1 cellular context compared by ENCODE assay signal in genomic region chr20:63264519-63264918, GRCh38.
TF ChIP-seq lines count a peak whose summit lies in the region.

No MANE protein-coding gene starts in this region.

TF ChIP-seq in K562, 482 proteins besides CTCF, POLR2A, EP300 and RAD21:
- TF ChIP-seq TCF3 (CRISPR knock-in tag; IDR thresholded peaks at IDR 0.05) = no peak
- TF ChIP-seq ZC3H8 (IDR thresholded peaks at IDR 0.05) = no peak
- peak; percentile 64 for TF ChIP-seq MAFG (tag; conservative IDR thresholded peaks at IDR 0.05)
- TF ChIP-seq ZNF707 (CRISPR knock-in tag; conservative IDR thresholded peaks at IDR 0.05) = no peak
- no peak for TF ChIP-seq HDAC1 (IDR thresholded peaks at IDR 0.05)
- TF ChIP-seq PKNOX1 (IDR thresholded peaks at IDR 0.05) = no peak
- TF ChIP-seq, protein P1, sequence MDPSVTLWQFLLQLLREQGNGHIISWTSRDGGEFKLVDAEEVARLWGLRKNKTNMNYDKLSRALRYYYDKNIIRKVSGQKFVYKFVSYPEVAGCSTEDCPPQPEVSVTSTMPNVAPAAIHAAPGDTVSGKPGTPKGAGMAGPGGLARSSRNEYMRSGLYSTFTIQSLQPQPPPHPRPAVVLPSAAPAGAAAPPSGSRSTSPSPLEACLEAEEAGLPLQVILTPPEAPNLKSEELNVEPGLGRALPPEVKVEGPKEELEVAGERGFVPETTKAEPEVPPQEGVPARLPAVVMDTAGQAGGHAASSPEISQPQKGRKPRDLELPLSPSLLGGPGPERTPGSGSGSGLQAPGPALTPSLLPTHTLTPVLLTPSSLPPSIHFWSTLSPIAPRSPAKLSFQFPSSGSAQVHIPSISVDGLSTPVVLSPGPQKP (CRISPR knock-in tag; IDR thresholded peaks at IDR 0.05) = no peak
- TF ChIP-seq SMAD3 (CRISPR knock-in tag; conservative IDR thresholded peaks at IDR 0.05) = no peak
- TF ChIP-seq ZNF184 (CRISPR knock-in tag; IDR thresholded peaks at IDR 0.05) = no peak
- no peak for TF ChIP-seq GABPA (tag; conservative IDR thresholded peaks at IDR 0.05; ENCODE audit: low read depth)
- no peak for TF ChIP-seq PRPF4 (IDR thresholded peaks at IDR 0.05; ENCODE audit: insufficient read depth, low read depth, low read length, poor library complexity, severe bottlenecking)
- TF ChIP-seq C11orf30 (IDR thresholded peaks at IDR 0.05; ENCODE audit: low read depth) = 0 out of 2 replicates have a peak, but pooled peaks have one; percentile 34
- no peak for TF ChIP-seq ZNF785 (CRISPR knock-in tag; IDR thresholded peaks at IDR 0.05)
- no peak for TF ChIP-seq SAP30 (IDR thresholded peaks at IDR 0.05; ENCODE audit: borderline replicate concordance, insufficient read depth, low read depth, low read length, poor library complexity, severe bottlenecking)
- TF ChIP-seq, protein P2, sequence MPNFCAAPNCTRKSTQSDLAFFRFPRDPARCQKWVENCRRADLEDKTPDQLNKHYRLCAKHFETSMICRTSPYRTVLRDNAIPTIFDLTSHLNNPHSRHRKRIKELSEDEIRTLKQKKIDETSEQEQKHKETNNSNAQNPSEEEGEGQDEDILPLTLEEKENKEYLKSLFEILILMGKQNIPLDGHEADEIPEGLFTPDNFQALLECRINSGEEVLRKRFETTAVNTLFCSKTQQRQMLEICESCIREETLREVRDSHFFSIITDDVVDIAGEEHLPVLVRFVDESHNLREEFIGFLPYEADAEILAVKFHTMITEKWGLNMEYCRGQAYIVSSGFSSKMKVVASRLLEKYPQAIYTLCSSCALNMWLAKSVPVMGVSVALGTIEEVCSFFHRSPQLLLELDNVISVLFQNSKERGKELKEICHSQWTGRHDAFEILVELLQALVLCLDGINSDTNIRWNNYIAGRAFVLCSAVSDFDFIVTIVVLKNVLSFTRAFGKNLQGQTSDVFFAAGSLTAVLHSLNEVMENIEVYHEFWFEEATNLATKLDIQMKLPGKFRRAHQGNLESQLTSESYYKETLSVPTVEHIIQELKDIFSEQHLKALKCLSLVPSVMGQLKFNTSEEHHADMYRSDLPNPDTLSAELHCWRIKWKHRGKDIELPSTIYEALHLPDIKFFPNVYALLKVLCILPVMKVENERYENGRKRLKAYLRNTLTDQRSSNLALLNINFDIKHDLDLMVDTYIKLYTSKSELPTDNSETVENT (CRISPR knock-in tag; IDR thresholded peaks at IDR 0.05) = no peak
- TF ChIP-seq, protein P3, sequence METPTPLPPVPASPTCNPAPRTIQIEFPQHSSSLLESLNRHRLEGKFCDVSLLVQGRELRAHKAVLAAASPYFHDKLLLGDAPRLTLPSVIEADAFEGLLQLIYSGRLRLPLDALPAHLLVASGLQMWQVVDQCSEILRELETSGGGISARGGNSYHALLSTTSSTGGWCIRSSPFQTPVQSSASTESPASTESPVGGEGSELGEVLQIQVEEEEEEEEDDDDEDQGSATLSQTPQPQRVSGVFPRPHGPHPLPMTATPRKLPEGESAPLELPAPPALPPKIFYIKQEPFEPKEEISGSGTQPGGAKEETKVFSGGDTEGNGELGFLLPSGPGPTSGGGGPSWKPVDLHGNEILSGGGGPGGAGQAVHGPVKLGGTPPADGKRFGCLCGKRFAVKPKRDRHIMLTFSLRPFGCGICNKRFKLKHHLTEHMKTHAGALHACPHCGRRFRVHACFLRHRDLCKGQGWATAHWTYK (CRISPR knock-in tag; IDR thresholded peaks at IDR 0.05) = no peak
- no peak for TF ChIP-seq ERF (CRISPR knock-in tag; IDR thresholded peaks at IDR 0.05)
- TF ChIP-seq TFAM (CRISPR knock-in tag; conservative IDR thresholded peaks at IDR 0.05) = no peak
- TF ChIP-seq, protein P4, sequence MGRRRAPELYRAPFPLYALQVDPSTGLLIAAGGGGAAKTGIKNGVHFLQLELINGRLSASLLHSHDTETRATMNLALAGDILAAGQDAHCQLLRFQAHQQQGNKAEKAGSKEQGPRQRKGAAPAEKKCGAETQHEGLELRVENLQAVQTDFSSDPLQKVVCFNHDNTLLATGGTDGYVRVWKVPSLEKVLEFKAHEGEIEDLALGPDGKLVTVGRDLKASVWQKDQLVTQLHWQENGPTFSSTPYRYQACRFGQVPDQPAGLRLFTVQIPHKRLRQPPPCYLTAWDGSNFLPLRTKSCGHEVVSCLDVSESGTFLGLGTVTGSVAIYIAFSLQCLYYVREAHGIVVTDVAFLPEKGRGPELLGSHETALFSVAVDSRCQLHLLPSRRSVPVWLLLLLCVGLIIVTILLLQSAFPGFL (CRISPR knock-in tag; IDR thresholded peaks at IDR 0.05) = no peak
- TF ChIP-seq, protein P5, sequence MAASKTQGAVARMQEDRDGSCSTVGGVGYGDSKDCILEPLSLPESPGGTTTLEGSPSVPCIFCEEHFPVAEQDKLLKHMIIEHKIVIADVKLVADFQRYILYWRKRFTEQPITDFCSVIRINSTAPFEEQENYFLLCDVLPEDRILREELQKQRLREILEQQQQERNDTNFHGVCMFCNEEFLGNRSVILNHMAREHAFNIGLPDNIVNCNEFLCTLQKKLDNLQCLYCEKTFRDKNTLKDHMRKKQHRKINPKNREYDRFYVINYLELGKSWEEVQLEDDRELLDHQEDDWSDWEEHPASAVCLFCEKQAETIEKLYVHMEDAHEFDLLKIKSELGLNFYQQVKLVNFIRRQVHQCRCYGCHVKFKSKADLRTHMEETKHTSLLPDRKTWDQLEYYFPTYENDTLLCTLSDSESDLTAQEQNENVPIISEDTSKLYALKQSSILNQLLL (CRISPR knock-in tag; IDR thresholded peaks at IDR 0.05; ENCODE audit: borderline replicate concordance) = no peak
- no peak for TF ChIP-seq ZNF143 (CRISPR knock-in tag; IDR thresholded peaks at IDR 0.05)
- no peak for TF ChIP-seq KLF16 (IDR thresholded peaks at IDR 0.05)
- TF ChIP-seq, protein P6, sequence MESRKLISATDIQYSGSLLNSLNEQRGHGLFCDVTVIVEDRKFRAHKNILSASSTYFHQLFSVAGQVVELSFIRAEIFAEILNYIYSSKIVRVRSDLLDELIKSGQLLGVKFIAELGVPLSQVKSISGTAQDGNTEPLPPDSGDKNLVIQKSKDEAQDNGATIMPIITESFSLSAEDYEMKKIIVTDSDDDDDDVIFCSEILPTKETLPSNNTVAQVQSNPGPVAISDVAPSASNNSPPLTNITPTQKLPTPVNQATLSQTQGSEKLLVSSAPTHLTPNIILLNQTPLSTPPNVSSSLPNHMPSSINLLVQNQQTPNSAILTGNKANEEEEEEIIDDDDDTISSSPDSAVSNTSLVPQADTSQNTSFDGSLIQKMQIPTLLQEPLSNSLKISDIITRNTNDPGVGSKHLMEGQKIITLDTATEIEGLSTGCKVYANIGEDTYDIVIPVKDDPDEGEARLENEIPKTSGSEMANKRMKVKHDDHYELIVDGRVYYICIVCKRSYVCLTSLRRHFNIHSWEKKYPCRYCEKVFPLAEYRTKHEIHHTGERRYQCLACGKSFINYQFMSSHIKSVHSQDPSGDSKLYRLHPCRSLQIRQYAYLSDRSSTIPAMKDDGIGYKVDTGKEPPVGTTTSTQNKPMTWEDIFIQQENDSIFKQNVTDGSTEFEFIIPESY (CRISPR knock-in tag; IDR thresholded peaks at IDR 0.05) = 0 out of 2 replicates have a peak, but pooled peaks have one; percentile 27
- TF ChIP-seq ILF3 (IDR thresholded peaks at IDR 0.05; ENCODE audit: borderline replicate concordance) = no peak
- TF ChIP-seq GABPB1 (CRISPR knock-in tag; IDR thresholded peaks at IDR 0.05) = no peak
- no peak for TF ChIP-seq PHTF2 (CRISPR knock-in tag; IDR thresholded peaks at IDR 0.05)
- TF ChIP-seq, protein P7, sequence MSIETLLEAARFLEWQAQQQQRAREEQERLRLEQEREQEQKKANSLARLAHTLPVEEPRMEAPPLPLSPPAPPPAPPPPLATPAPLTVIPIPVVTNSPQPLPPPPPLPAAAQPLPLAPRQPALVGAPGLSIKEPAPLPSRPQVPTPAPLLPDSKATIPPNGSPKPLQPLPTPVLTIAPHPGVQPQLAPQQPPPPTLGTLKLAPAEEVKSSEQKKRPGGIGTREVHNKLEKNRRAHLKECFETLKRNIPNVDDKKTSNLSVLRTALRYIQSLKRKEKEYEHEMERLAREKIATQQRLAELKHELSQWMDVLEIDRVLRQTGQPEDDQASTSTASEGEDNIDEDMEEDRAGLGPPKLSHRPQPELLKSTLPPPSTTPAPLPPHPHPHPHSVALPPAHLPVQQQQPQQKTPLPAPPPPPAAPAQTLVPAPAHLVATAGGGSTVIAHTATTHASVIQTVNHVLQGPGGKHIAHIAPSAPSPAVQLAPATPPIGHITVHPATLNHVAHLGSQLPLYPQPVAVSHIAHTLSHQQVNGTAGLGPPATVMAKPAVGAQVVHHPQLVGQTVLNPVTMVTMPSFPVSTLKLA (conservative IDR thresholded peaks at IDR 0.05) = no peak
- no peak for TF ChIP-seq XRCC4 (IDR thresholded peaks at IDR 0.05; ENCODE audit: extremely low read depth, insufficient read depth, insufficient read length)
- TF ChIP-seq ZNF316 (IDR thresholded peaks at IDR 0.05) = peak; percentile 31; the same call in 1 of the 2 replicates
- TF ChIP-seq CBFA2T3 (IDR thresholded peaks at IDR 0.05) = no peak
- TF ChIP-seq ZNF830 (CRISPR knock-in tag; IDR thresholded peaks at IDR 0.05) = no peak
- no peak for TF ChIP-seq NCOA1 (IDR thresholded peaks at IDR 0.05; ENCODE audit: low read depth)
- no peak for TF ChIP-seq MGA (IDR thresholded peaks at IDR 0.05)
- no peak for TF ChIP-seq ARID2 (IDR thresholded peaks at IDR 0.05)
- peak; percentile 30; the same call in 1 of the 2 replicates for TF ChIP-seq NFE2 (IDR thresholded peaks at IDR 0.05; ENCODE audit: low read depth)
- no peak for TF ChIP-seq SMARCC2 (IDR thresholded peaks at IDR 0.05; ENCODE audit: low read depth)
- TF ChIP-seq FOXP1 (CRISPR knock-in tag; IDR thresholded peaks at IDR 0.05) = no peak
TF ChIP-seq in K562: peak in this region for 5.
